1 cellular context compared by ENCODE assay signal in genomic region chr3:5221701-5222100, GRCh38.
TF ChIP-seq lines count a peak whose summit lies in the region.

No MANE protein-coding gene starts in this region.

TF ChIP-seq in K562, 482 proteins besides CTCF, POLR2A, EP300 and RAD21:
- TF ChIP-seq MIER1 (IDR thresholded peaks at IDR 0.05; ENCODE audit: low read depth) (no peak), HDAC1 (IDR thresholded peaks at IDR 0.05) (no peak), HEY1 (CRISPR knock-in tag; IDR thresholded peaks at IDR 0.05; ENCODE audit: borderline replicate concordance) (no peak), FOSL1 (tag; conservative IDR thresholded peaks at IDR 0.05) (0 out of 2 replicates have a peak, but pooled peaks have one; percentile 11), POU5F1 (IDR thresholded peaks at IDR 0.05; ENCODE audit: borderline replicate concordance, low read depth, low read length, partially characterized antibody) (no peak), ZFP1 (CRISPR knock-in tag; IDR thresholded peaks at IDR 0.05) (no peak), ATF1 (CRISPR knock-in tag; IDR thresholded peaks at IDR 0.05) (no peak), ATF1 (tag; IDR thresholded peaks at IDR 0.05) (no peak), ZSCAN29 (IDR thresholded peaks at IDR 0.05) (no peak), ZNF395 (CRISPR knock-in tag; IDR thresholded peaks at IDR 0.05) (no peak), BHLHE40 (IDR thresholded peaks at IDR 0.05; ENCODE audit: low read length) (peak; percentile 41; the same call in 1 of the 2 replicates)
